ENCODE assay signal across 1 cellular context in genomic region chr12:105554223-105554678, GRCh38.
TF ChIP-seq lines count a peak whose summit lies in the region.

No MANE protein-coding gene starts in this region.

TF ChIP-seq in HEK293, 187 proteins besides CTCF, POLR2A, EP300 and RAD21 (continued from another document):
- TF ChIP-seq INSM2 (tag by site-specific recombination; IDR thresholded peaks at IDR 0.05) (peak; percentile 66; the same call in 1 of the 2 replicates), ZNF391 (tag by site-specific recombination; IDR thresholded peaks at IDR 0.05; ENCODE audit: borderline replicate concordance, low read depth) (no peak), ZNF518A (tag by site-specific recombination; conservative IDR thresholded peaks at IDR 0.05; ENCODE audit: low read depth) (no peak), HIC1 (tag by site-specific recombination; IDR thresholded peaks at IDR 0.05) (peak; percentile 13; the same call in 1 of the 2 replicates), GFI1B (tag by site-specific recombination; IDR thresholded peaks at IDR 0.05) (peak; percentile 86; the same call in 1 of the 2 replicates), ZNF600 (tag by site-specific recombination; IDR thresholded peaks at IDR 0.05) (0 out of 2 replicates have a peak, but pooled peaks have one; percentile 14), ZNF175 (tag by site-specific recombination; IDR thresholded peaks at IDR 0.05) (no peak), ZNF362 (tag by site-specific recombination; IDR thresholded peaks at IDR 0.05) (no peak), ZNF530 (tag by site-specific recombination; IDR thresholded peaks at IDR 0.05; ENCODE audit: low read depth) (no peak), ZXDB (tag by site-specific recombination; IDR thresholded peaks at IDR 0.05) (no peak), AEBP2 (tag by site-specific recombination; IDR thresholded peaks at IDR 0.05; ENCODE audit: borderline replicate concordance) (no peak), KLF17 (tag by site-specific recombination; IDR thresholded peaks at IDR 0.05) (peak; percentile 80), ZBTB20 (tag by site-specific recombination; IDR thresholded peaks at IDR 0.05) (no peak), ZFHX2 (tag by site-specific recombination; conservative IDR thresholded peaks at IDR 0.05) (peak; percentile 38), ZNF654 (tag by site-specific recombination; IDR thresholded peaks at IDR 0.05; ENCODE audit: low read depth) (no peak), ZBTB8A (tag by site-specific recombination; IDR thresholded peaks at IDR 0.05) (peak; percentile 40; the same call in 1 of the 2 replicates), MZF1 (tag by site-specific recombination; IDR thresholded peaks at IDR 0.05; ENCODE audit: borderline replicate concordance) (peak; percentile 48; the same call in 1 of the 2 replicates), MYNN (tag by site-specific recombination; IDR thresholded peaks at IDR 0.05; ENCODE audit: borderline replicate concordance) (peak; percentile 85), OSR2 (tag by site-specific recombination; IDR thresholded peaks at IDR 0.05) (peak; percentile 39), ZNF629 (tag by site-specific recombination; IDR thresholded peaks at IDR 0.05) (0 out of 2 replicates have a peak, but pooled peaks have one; percentile 23), FEZF1 (tag by site-specific recombination; IDR thresholded peaks at IDR 0.05) (peak; percentile 6; the same call in 1 of the 2 replicates), ZNF561 (tag by site-specific recombination; IDR thresholded peaks at IDR 0.05; ENCODE audit: borderline replicate concordance) (peak; percentile 17; the same call in 1 of the 2 replicates), GLIS1 (tag by site-specific recombination; IDR thresholded peaks at IDR 0.05) (0 out of 2 replicates have a peak, but pooled peaks have one; percentile 33), ZBTB49 (tag by site-specific recombination; IDR thresholded peaks at IDR 0.05; ENCODE audit: low read depth) (no peak), KLF10 (tag by site-specific recombination; IDR thresholded peaks at IDR 0.05) (no peak), SP7 (tag by site-specific recombination; IDR thresholded peaks at IDR 0.05) (peak; percentile 95), WT1 (tag by site-specific recombination; IDR thresholded peaks at IDR 0.05) (peak; percentile 92)
TF ChIP-seq in HEK293: peak in this region for 21.
